Comparison of ENCODE assay signal across 29 cellular contexts in genomic region chr6:163313981-163314380, GRCh38.
"Had no signal": no experiment of that assay in that cellular context is flagged by ENCODE, and none has a peak within 500 bp of the region (broad histone marks: within the 10 kb centered on the region; RNA-seq: fewer than 3 reads in every experiment).

No MANE protein-coding gene starts in this region.

- H3K4me2 ChIP-seq: KMS-11, SK-N-SH had no signal

- H3K4me3 ChIP-seq: breast epithelium, SJCRH30 had no signal

- H3K4me1 ChIP-seq: breast epithelium had no signal

- H3K36me3 Mint-ChIP-seq: activated naive CD8-positive, alpha-beta T cell had no signal

- H3K27me3 ChIP-seq: breast epithelium, SJCRH30 had no signal

- H3K9ac ChIP-seq: KMS-11, SK-N-SH had no signal

- ATAC-seq: activated CD4-positive, alpha-beta T cell treated with anti-CD3 and anti-CD28 coated beads for 36 hours; activated T-helper 17 cell treated with anti-CD3 and anti-CD28 coated beads, Interleukin-2, amount 50 U/mL, for 72 hours; Panc1 had no signal

- DNase-seq: activated CD4-positive, alpha-beta memory T cell treated with anti-CD3 and anti-CD28 coated beads, Interleukin-2, amount 10 ng/mL, durations not matched to agents 7 days and 5 days; activated CD4-positive, alpha-beta T cell treated with anti-CD3 and anti-CD28 coated beads for 36 hours; activated CD4-positive, alpha-beta T cell treated with anti-CD3 and anti-CD28 coated beads, Interleukin-2, amount 50 U/mL, for 1 hour; activated gamma-delta T cell; activated naive CD4-positive, alpha-beta T cell treated with anti-CD3 and anti-CD28 coated beads for 36 hours; activated T-cell treated with anti-CD3 and anti-CD28 coated beads for 4 hours; activated T-cell treated with anti-CD3 and anti-CD28 coated beads, Interleukin-2, amount 50 U/mL, for 48 hours; MV-4-11; NCI-H1092 treated with DMSO at 0.1 percent for 48 hours; NCI-H1417 treated with DMSO at 0.1 percent for 48 hours; NCI-H1694; NCI-H2029; NCI-H2107; NCI-H2171 treated with DMSO at 0.1 percent for 48 hours; NCI-H226; NCI-H526 treated with DMSO at 0.1 percent for 48 hours; NK-92 treated with Interleukin-12 subunit alpha and Interleukin-12 subunit beta, amount 100 ng/mL, for 24 hours; OCI-M1; Right ventricle myocardium superior; RPMI8226; SJCRH30; SK-N-SH; T-helper 1 cell had no signal

- H3K27ac ChIP-seq: breast epithelium, KMS-11, SJCRH30, VCaP had no signal

- H3K4me3 Mint-ChIP-seq: activated CD4-positive, alpha-beta memory T cell treated with anti-CD3 and anti-CD28 coated beads, Interleukin-2, amount 10 ng/mL, durations not matched to agents 7 days and 5 days; activated CD4-positive, alpha-beta T cell treated with anti-CD3 and anti-CD28 coated beads for 36 hours; activated naive CD4-positive, alpha-beta T cell treated with anti-CD3 and anti-CD28 coated beads for 36 hours; activated naive CD8-positive, alpha-beta T cell; activated T-helper 17 cell treated with anti-CD3 and anti-CD28 coated beads, Interleukin-2, amount 50 U/mL, for 72 hours had no signal

- H3K9me3 Mint-ChIP-seq: activated CD4-positive, alpha-beta memory T cell treated with anti-CD3 and anti-CD28 coated beads, Interleukin-2, amount 10 ng/mL, durations not matched to agents 7 days and 5 days; activated naive CD4-positive, alpha-beta T cell treated with anti-CD3 and anti-CD28 coated beads for 36 hours; activated T-helper 17 cell treated with anti-CD3 and anti-CD28 coated beads, Interleukin-2, amount 50 U/mL, for 72 hours had no signal

- H3K36me3 ChIP-seq: breast epithelium, SJCRH30 had no signal

- H3K9me3 ChIP-seq: breast epithelium, SJCRH30, SK-N-SH had no signal

- H3K27ac Mint-ChIP-seq: activated CD4-positive, alpha-beta memory T cell treated with anti-CD3 and anti-CD28 coated beads, Interleukin-2, amount 10 ng/mL, durations not matched to agents 7 days and 5 days; activated CD4-positive, alpha-beta T cell treated with anti-CD3 and anti-CD28 coated beads for 36 hours; activated naive CD4-positive, alpha-beta T cell treated with anti-CD3 and anti-CD28 coated beads for 36 hours; activated naive CD8-positive, alpha-beta T cell; activated T-helper 17 cell treated with anti-CD3 and anti-CD28 coated beads, Interleukin-2, amount 50 U/mL, for 72 hours had no signal

- H3K4me1 Mint-ChIP-seq: activated CD4-positive, alpha-beta memory T cell treated with anti-CD3 and anti-CD28 coated beads, Interleukin-2, amount 10 ng/mL, durations not matched to agents 7 days and 5 days; activated CD4-positive, alpha-beta T cell treated with anti-CD3 and anti-CD28 coated beads for 36 hours; activated T-helper 17 cell treated with anti-CD3 and anti-CD28 coated beads, Interleukin-2, amount 50 U/mL, for 72 hours had no signal
